8 cellular contexts compared by ENCODE assay signal in genomic region chr16:88662843-88663606, GRCh38. TPM values are rescaled to one million over a fixed set of nuclear protein-coding genes. Genes with fewer than 3 reads are reported as not detected.
A peak's percentile ranks its signal among the peaks of the same experiment; 100 is the strongest.
DNase-seq lines count a peak whose midpoint lies in the region; ATAC-seq and TF ChIP-seq lines count a peak whose summit lies in the region.

TSS of gene MVD (minus strand) at chr16:88663091. CDS start at chr16:88663080, 11 bp downstream.

- H3K36me3 ChIP-seq in CD8-positive, alpha-beta T cell (ENCODE audit: insufficient read depth, low read length): no peaks in the 10 kb centered on the region
- H3K36me3 ChIP-seq in lung (ENCODE audit: control insufficient read depth in 2 of 2, insufficient read depth in 2 of 2, low read length in 2 of 2): peaks cover 0 to 5% of the 10 kb centered on the region in 2 donors

- POLR2A ChIA-PET in CD8-positive, alpha-beta T cell (lab: Charles Lee): interaction anchor here (1.2 to 3.2 kb wide), 5 partner anchors 13 to 92 kb away, joined by 3 to 17 read pairs (median 8); partner anchors contain the start of genes CTU2, RNF166 and ZC3H18

- no peaks in the 10 kb centered on the region for H3K27me3 ChIP-seq in CD8-positive, alpha-beta T cell (ENCODE audit: insufficient read depth, low read length)
- H3K27me3 ChIP-seq in HL-60 (ENCODE audit: insufficient read depth, poor library complexity, severe bottlenecking): no peaks in the 10 kb centered on the region
- H3K27me3 ChIP-seq in lung (ENCODE audit: control insufficient read depth, insufficient read depth): no peaks in the 10 kb centered on the region

- peak; percentile 88 to 96 (median 94) for DNase-seq in CD8-positive, alpha-beta T cell
- peak; percentile 88 to 89 for DNase-seq in HL-60 (ENCODE audit: low read depth in 1 of 2, low spot score in 1 of 2)
- peak; percentile 83 for DNase-seq in NK-92 (lab: John Stamatoyannopoulos, UW; ENCODE audit: unreplicated experiment)
- DNase-seq in activated CD8-positive, alpha-beta memory T cell treated with anti-CD3 and anti-CD28 coated beads for 1 hour (ENCODE audit: extremely low read depth in 1 of 2, low read depth in 1 of 2): peak; percentile 86 to 93
- DNase-seq in effector CD4-positive, alpha-beta T cell: peak; percentile 96
- DNase-seq in lung (ENCODE audit: low spot score): peak; percentile 97
- DNase-seq in stimulated activated CD4-positive, alpha-beta T cell treated with anti-CD3 and anti-CD28 coated beads, TNF-alpha, amount 100 ng/mL, for 4 hours (ENCODE audit: low read depth in 3 of 3): peak; percentile 89 to 92 (median 91)

- H3K4me1 Mint-ChIP-seq in CD8-positive, alpha-beta T cell (ENCODE audit: low read depth): peaks cover 20% of the 10 kb centered on the region

- intact Hi-C loops in CD8-positive, alpha-beta T cell (cut with DNase I, micrococcal nuclease): loop anchor here (1.0 to 5.0 kb wide), 11 partner anchors 12 to 1039 kb away; partner anchors contain the start of genes ANKRD11 (in 1 of the 2), APRT (in 1 of the 2), CTU2 (in 1 of the 2) and CYBA (in 1 of the 2)

- H3K4me3 ChIP-seq in CD8-positive, alpha-beta T cell (ENCODE audit: low read depth, low read length): peak within 1 kb of the TSS; percentile 81
- peak within 1 kb of the TSS; percentile 70 for H3K4me3 ChIP-seq in HL-60 (replicated peaks; ENCODE audit: insufficient read depth, low read length)
- peak within 1 kb of the TSS; percentile 87 for H3K4me3 ChIP-seq in lung

- peak within 1 kb of the TSS; percentile 95 for H3K27ac Mint-ChIP-seq in CD8-positive, alpha-beta T cell

- CTCF ChIA-PET in CD8-positive, alpha-beta T cell (lab: Charles Lee): interaction anchor here (0.7 to 1.9 kb wide), 3 partner anchors 22 to 74 kb away, joined by 3 to 5 read pairs (median 5); no protein-coding TSS in a partner anchor

- peak within 1 kb of the TSS; percentile 94 for H3K4me3 Mint-ChIP-seq in CD8-positive, alpha-beta T cell

- H3K36me3 Mint-ChIP-seq in CD8-positive, alpha-beta T cell: peaks cover 13% of the 10 kb centered on the region

- no peaks in the 10 kb centered on the region for H3K27me3 Mint-ChIP-seq in CD8-positive, alpha-beta T cell (ENCODE audit: low read depth)

- H3K4me1 ChIP-seq in CD8-positive, alpha-beta T cell (ENCODE audit: insufficient read depth, low read length): peaks cover 15% of the 10 kb centered on the region
- H3K4me1 ChIP-seq in lung (ENCODE audit: control insufficient read depth in 2 of 2, insufficient read depth in 2 of 2, low read length in 2 of 2): peaks cover 5 to 8% of the 10 kb centered on the region in 2 donors

- 1% methylated on average over 76 to 88 of the region's 88 CpGs for WGBS in lung, 2 donors

- no peaks in the 10 kb centered on the region for H3K9me3 ChIP-seq in CD8-positive, alpha-beta T cell (ENCODE audit: low read length)
- no peaks in the 10 kb centered on the region for H3K9me3 ChIP-seq in lung (ENCODE audit: control insufficient read depth in 2 of 2, insufficient read depth in 1 of 2, low read length in 1 of 2)

- peak; percentile 96 for ATAC-seq in CD8-positive, alpha-beta T cell
- ATAC-seq in GM19455 (IDR thresholded peaks at IDR 0.05; ENCODE audit: unreplicated experiment) (peak; percentile 94), lung (ENCODE audit: insufficient read depth, low FRiP score) (peak; percentile 97)

- no peaks in the 10 kb centered on the region for H3K9me3 Mint-ChIP-seq in CD8-positive, alpha-beta T cell

- no peak for TF ChIP-seq CTCF in CD8-positive, alpha-beta T cell (IDR thresholded peaks at IDR 0.05)
- no peak for TF ChIP-seq CTCF in HL-60 (IDR thresholded peaks at IDR 0.05; ENCODE audit: insufficient read depth, low read length)
- TF ChIP-seq CTCF in lung (IDR thresholded peaks at IDR 0.05; ENCODE audit: control extremely low read depth, extremely low read depth): no peak

- peak within 1 kb of the TSS; percentile 87 for H3K27ac ChIP-seq in CD8-positive, alpha-beta T cell (ENCODE audit: low read depth, low read length)
- peak within 1 kb of the TSS; percentile 72 for H3K27ac ChIP-seq in HL-60 (replicated peaks)
- H3K27ac ChIP-seq in lung (ENCODE audit: low read depth in 1 of 2, low read length in 1 of 2): peak within 1 kb of the TSS; percentile 84 to 94

RNA-seq across cellular contexts. Expression of gene MVD, which starts in this region (rescaled TPM):
- 100 to 1,000 TPM; 118 to 124 TPM for total RNA-seq in CD8-positive, alpha-beta T cell
- total RNA-seq in lung: 100 to 1,000 TPM in 1 of 2 donors, 10 to 100 TPM in 1; 39.1 to 123 TPM
- 100 to 1,000 TPM; 115 to 135 TPM for polyA plus RNA-seq in lung

Comparison
In these comparisons a context has a peak if more than half of its experiments do, and no peak if none do; other contexts are left out.
1. Peak in every context shown above with its lines: DNase-seq, ATAC-seq, H3K4me3 ChIP-seq and H3K27ac ChIP-seq.